Comparison of ENCODE assay signal across 10 cellular contexts in the genomic region with DNA sequence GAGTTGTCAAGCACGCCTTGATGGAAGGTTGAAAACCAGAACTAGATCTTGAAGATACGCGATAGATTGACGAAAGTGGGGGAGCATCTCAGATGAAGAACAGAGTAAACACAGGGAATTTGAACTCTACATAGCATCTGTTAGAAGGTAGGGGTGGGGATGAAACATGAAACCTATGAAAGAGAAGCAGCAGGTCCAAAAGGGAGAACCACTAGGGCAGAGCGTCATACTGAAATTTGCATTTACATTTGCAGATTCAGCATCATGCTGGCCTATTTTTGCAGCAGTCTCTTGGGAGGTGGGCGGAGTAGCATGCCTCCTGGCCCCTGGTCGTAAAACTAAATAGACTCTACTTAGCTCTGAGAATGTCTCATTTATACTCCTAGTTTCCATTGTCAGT. TPM values are rescaled to one million over a fixed set of nuclear protein-coding genes. Genes with fewer than 3 reads are reported as not detected.
A peak's percentile ranks its signal among the peaks of the same experiment; 100 is the strongest.
DNase-seq lines count a peak whose midpoint lies in the region; ATAC-seq lines count a peak whose summit lies in the region.
"Had no signal": no experiment of that assay in that cellular context is flagged by ENCODE, and none has a peak within 500 bp of the region (broad histone marks: within the 10 kb centered on the region; RNA-seq: fewer than 3 reads in every experiment).

No MANE protein-coding gene starts in this region.

- peaks cover 44% of the 10 kb centered on the region for H3K4me1 Mint-ChIP-seq in activated naive CD8-positive, alpha-beta T cell treated with anti-CD3 and anti-CD28 coated beads for 36 hours
- H3K4me1 Mint-ChIP-seq: brain had no signal

- no peak overlapping the region for H3K4me3 Mint-ChIP-seq in activated naive CD8-positive, alpha-beta T cell treated with anti-CD3 and anti-CD28 coated beads for 36 hours
- H3K4me3 Mint-ChIP-seq: brain had no signal

- H3K27me3 Mint-ChIP-seq in activated naive CD8-positive, alpha-beta T cell treated with anti-CD3 and anti-CD28 coated beads for 36 hours, result no peaks in the 10 kb centered on the region

- H3K36me3 Mint-ChIP-seq in activated naive CD8-positive, alpha-beta T cell treated with anti-CD3 and anti-CD28 coated beads for 36 hours, result no peaks in the 10 kb centered on the region
- H3K36me3 Mint-ChIP-seq: brain had no signal

- peak; percentile 49 for ATAC-seq in GM19395 (IDR thresholded peaks at IDR 0.05; ENCODE audit: unreplicated experiment)
- ATAC-seq in GM18502 (IDR thresholded peaks at IDR 0.05; ENCODE audit: poor library complexity, unreplicated experiment), result no peak

- H3K27ac Mint-ChIP-seq in activated naive CD8-positive, alpha-beta T cell treated with anti-CD3 and anti-CD28 coated beads for 36 hours, result peak overlapping the region; percentile 89
- H3K27ac Mint-ChIP-seq: brain had no signal

- peak; percentile 72 for DNase-seq in NCI-H526 treated with DMSO at 0.1 percent for 48 hours (lab: John Stamatoyannopoulos, UW)
- peak; percentile 36 for DNase-seq in activated naive CD8-positive, alpha-beta T cell treated with anti-CD3 and anti-CD28 coated beads for 36 hours
- peak in 2 of 3 experiments; percentile 37 to 43 for DNase-seq in stimulated activated CD4-positive, alpha-beta T cell treated with anti-CD3 and anti-CD28 coated beads, TNF-alpha, amount 100 ng/mL, for 24 hours (ENCODE audit: low read depth in 3 of 3)
- DNase-seq in kidney glomerular epithelial cell (lab: John Stamatoyannopoulos, UW), result no peak
- DNase-seq in KG1 (lab: John Stamatoyannopoulos, UW), result no peak
- DNase-seq: PC-9, WERI-Rb-1 had no signal

- H3K9me3 Mint-ChIP-seq in activated naive CD8-positive, alpha-beta T cell treated with anti-CD3 and anti-CD28 coated beads for 36 hours, result peaks cover 1% of the 10 kb centered on the region

RNA-seq across cellular contexts. Expression of a gene that starts 46.1 kb away (rescaled TPM):
- total RNA-seq in activated naive CD8-positive, alpha-beta T cell treated with anti-CD3 and anti-CD28 coated beads for 36 hours, result 10 to 100 TPM; 42.7 to 46.6 TPM

Comparison
In these comparisons a context has a peak if more than half of its experiments do, and no peak if none do; other contexts are left out.
1. DNase-seq: peak in NCI-H526 treated with DMSO at 0.1 percent for 48 hours (single experiment), activated naive CD8-positive, alpha-beta T cell treated with anti-CD3 and anti-CD28 coated beads for 36 hours (single experiment) and stimulated activated CD4-positive, alpha-beta T cell treated with anti-CD3 and anti-CD28 coated beads, TNF-alpha, amount 100 ng/mL, for 24 hours (2 of 3); none in kidney glomerular epithelial cell (single experiment) and KG1 (single experiment).